In genomic region chr9:107866912-107867311, GRCh38 we compare ENCODE assay signal across 1 cellular context.
TF ChIP-seq lines count a peak whose summit lies in the region.

No MANE protein-coding gene starts in this region.

TF ChIP-seq in K562, 482 proteins besides CTCF, POLR2A, EP300 and RAD21 (continued from another document):
- TF ChIP-seq VEZF1 (CRISPR knock-in tag; IDR thresholded peaks at IDR 0.05) (no peak), CEBPG (CRISPR knock-in tag; IDR thresholded peaks at IDR 0.05) (no peak), CEBPG (tag; conservative IDR thresholded peaks at IDR 0.05 in 1 of 2, IDR thresholded peaks at IDR 0.05 in 1 of 2) (peak; percentile 67 to 79), CEBPB (tag; IDR thresholded peaks at IDR 0.05) (peak; percentile 59)
